1 cellular context compared by ENCODE assay signal in genomic region chr1:213585402-213585801, GRCh38.
A peak's percentile ranks its signal among the peaks of the same experiment; 100 is the strongest.
TF ChIP-seq lines count a peak whose summit lies in the region.

No MANE protein-coding gene starts in this region.

TF ChIP-seq in HepG2, 621 proteins besides CTCF, POLR2A, EP300 and RAD21 (continued from another document):
- 0 out of 2 replicates have a peak, but pooled peaks have one; percentile 22 for TF ChIP-seq ZNF687 (CRISPR knock-in tag; IDR thresholded peaks at IDR 0.05)
- TF ChIP-seq CREBL2 (CRISPR knock-in tag; IDR thresholded peaks at IDR 0.05; ENCODE audit: borderline replicate concordance): no peak
- no peak for TF ChIP-seq SNAI1 (CRISPR knock-in tag; IDR thresholded peaks at IDR 0.05; ENCODE audit: borderline replicate concordance)
- no peak for TF ChIP-seq SKI (IDR thresholded peaks at IDR 0.05; ENCODE audit: partially characterized antibody)
- no peak for TF ChIP-seq ZNF691 (CRISPR knock-in tag; IDR thresholded peaks at IDR 0.05; ENCODE audit: borderline replicate concordance, low read depth)
- TF ChIP-seq NR1H2 (CRISPR knock-in tag; IDR thresholded peaks at IDR 0.05; ENCODE audit: borderline replicate concordance, low read depth): no peak
- no peak for TF ChIP-seq ZNF143 (CRISPR knock-in tag; IDR thresholded peaks at IDR 0.05)
- TF ChIP-seq USF2 (IDR thresholded peaks at IDR 0.05; ENCODE audit: low read depth, low read length): no peak
- TF ChIP-seq USF2 (CRISPR knock-in tag; IDR thresholded peaks at IDR 0.05; ENCODE audit: borderline replicate concordance): no peak
- TF ChIP-seq NFAT5 (CRISPR knock-in tag; IDR thresholded peaks at IDR 0.05): no peak
- no peak for TF ChIP-seq HNF1B (CRISPR knock-in tag; IDR thresholded peaks at IDR 0.05)
- TF ChIP-seq KAT7 (CRISPR knock-in tag; IDR thresholded peaks at IDR 0.05; ENCODE audit: borderline replicate concordance): no peak
- TF ChIP-seq ZBTB49 (CRISPR knock-in tag; IDR thresholded peaks at IDR 0.05; ENCODE audit: borderline replicate concordance): no peak
- TF ChIP-seq ZNF850 (CRISPR knock-in tag; conservative IDR thresholded peaks at IDR 0.05): no peak
- TF ChIP-seq RAD51 (IDR thresholded peaks at IDR 0.05; ENCODE audit: borderline replicate concordance): no peak
- no peak for TF ChIP-seq ZNF232 (CRISPR knock-in tag; IDR thresholded peaks at IDR 0.05; ENCODE audit: borderline replicate concordance)
- no peak for TF ChIP-seq MAZ (IDR thresholded peaks at IDR 0.05; ENCODE audit: borderline replicate concordance, low read depth, low read length)
- no peak for TF ChIP-seq MAZ (CRISPR knock-in tag; IDR thresholded peaks at IDR 0.05; ENCODE audit: low read depth)
- TF ChIP-seq SALL1 (CRISPR knock-in tag; IDR thresholded peaks at IDR 0.05): 0 out of 2 replicates have a peak, but pooled peaks have one; percentile 28
- TF ChIP-seq MYPOP (CRISPR knock-in tag; IDR thresholded peaks at IDR 0.05): no peak
- TF ChIP-seq NCOA1 (CRISPR knock-in tag; IDR thresholded peaks at IDR 0.05): no peak
- no peak for TF ChIP-seq ZNF782 (CRISPR knock-in tag; IDR thresholded peaks at IDR 0.05; ENCODE audit: borderline replicate concordance)
- TF ChIP-seq ZNF138 (CRISPR knock-in tag; IDR thresholded peaks at IDR 0.05; ENCODE audit: low read depth): no peak
- TF ChIP-seq NCOR1 (IDR thresholded peaks at IDR 0.05; ENCODE audit: borderline replicate concordance, low read length): no peak
- TF ChIP-seq EHMT2 (IDR thresholded peaks at IDR 0.05; ENCODE audit: borderline replicate concordance, low read depth, low read length): 0 out of 2 replicates have a peak, but pooled peaks have one; percentile 19
- no peak for TF ChIP-seq ZFAT (CRISPR knock-in tag; conservative IDR thresholded peaks at IDR 0.05)
- no peak for TF ChIP-seq MZF1 (CRISPR knock-in tag; IDR thresholded peaks at IDR 0.05; ENCODE audit: borderline replicate concordance)
- TF ChIP-seq ZNF354B (CRISPR knock-in tag; IDR thresholded peaks at IDR 0.05): no peak
- no peak for TF ChIP-seq HIC2 (CRISPR knock-in tag; IDR thresholded peaks at IDR 0.05; ENCODE audit: low read depth)
- no peak for TF ChIP-seq MAFG (CRISPR knock-in tag; IDR thresholded peaks at IDR 0.05)
- TF ChIP-seq ZMYM3 (CRISPR knock-in tag; IDR thresholded peaks at IDR 0.05): 0 out of 2 replicates have a peak, but pooled peaks have one; percentile 18
- no peak for TF ChIP-seq ARNTL (CRISPR knock-in tag; IDR thresholded peaks at IDR 0.05)
- peak; percentile 14; the same call in 1 of the 2 replicates for TF ChIP-seq HNF4G (IDR thresholded peaks at IDR 0.05; ENCODE audit: borderline replicate concordance, low read depth, low read length)
- TF ChIP-seq HNF4G (CRISPR knock-in tag; IDR thresholded peaks at IDR 0.05; ENCODE audit: borderline replicate concordance, low read depth): no peak
- no peak for TF ChIP-seq SIN3B (IDR thresholded peaks at IDR 0.05; ENCODE audit: low read length)
